8 cellular contexts compared by ENCODE assay signal in genomic region chr1:67683736-67684525, GRCh38. TPM values are rescaled to one million over a fixed set of nuclear protein-coding genes. Genes with fewer than 3 reads are reported as not detected.
DNase-seq lines count a peak whose midpoint lies in the region; ATAC-seq and TF ChIP-seq lines count a peak whose summit lies in the region.

No MANE protein-coding gene starts in this region.

- peaks cover 10% of the 10 kb centered on the region for H3K36me3 Mint-ChIP-seq in CD8-positive, alpha-beta T cell
- peaks cover 14% of the 10 kb centered on the region for H3K36me3 Mint-ChIP-seq in activated naive CD8-positive, alpha-beta T cell

- H3K27me3 Mint-ChIP-seq in CD8-positive, alpha-beta T cell (ENCODE audit: low read depth): no peaks in the 10 kb centered on the region
- no peaks in the 10 kb centered on the region for H3K27me3 Mint-ChIP-seq in activated naive CD8-positive, alpha-beta T cell

- peak overlapping the region; percentile 35 for H3K4me3 ChIP-seq in CD8-positive, alpha-beta T cell (ENCODE audit: low read depth, low read length)

- H3K27ac ChIP-seq in CD8-positive, alpha-beta T cell (ENCODE audit: low read depth, low read length): no peak overlapping the region
- H3K27ac ChIP-seq in layer of hippocampus (ENCODE audit: low read depth, low read length): peak overlapping the region; percentile 30

- POLR2A ChIA-PET in CD8-positive, alpha-beta T cell (lab: Charles Lee): interaction anchor here (1.3 to 3.9 kb wide), 4 partner anchors 9 to 254 kb away, joined by 4 to 46 read pairs (median 15); partner anchors contain the start of gene SERBP1

- H3K36me3 ChIP-seq in CD8-positive, alpha-beta T cell (ENCODE audit: insufficient read depth, low read length): no peaks in the 10 kb centered on the region

- no peaks in the 10 kb centered on the region for H3K27me3 ChIP-seq in CD8-positive, alpha-beta T cell (ENCODE audit: insufficient read depth, low read length)
- H3K27me3 ChIP-seq in layer of hippocampus (ENCODE audit: control insufficient read depth, insufficient read depth, low read length): no peaks in the 10 kb centered on the region

- DNase-seq in CD8-positive, alpha-beta T cell: no peak
- DNase-seq in NAMALWA (ENCODE audit: low spot score): peak; percentile 42
- peak; percentile 36 for DNase-seq in stimulated activated CD8-positive, alpha-beta memory T cell treated with anti-CD3 and anti-CD28 coated beads, Interleukin-12 subunit alpha, Interleukin-12 subunit beta, amount 100 ng/mL, for 4 hours (ENCODE audit: low read depth)
- no peak for DNase-seq in SKM-1 (lab: John Stamatoyannopoulos, UW; ENCODE audit: unreplicated experiment)
- no peak for DNase-seq in GM19240 (ENCODE audit: insufficient read length, low spot score)

- CTCF ChIA-PET in CD8-positive, alpha-beta T cell (lab: Charles Lee): interaction anchor here (0.8 to 3.3 kb wide), 6 partner anchors 13 to 512 kb away, joined by 3 to 14 read pairs (median 3); no protein-coding TSS in a partner anchor

- H3K4me1 ChIP-seq in CD8-positive, alpha-beta T cell (ENCODE audit: insufficient read depth, low read length): peaks cover 16% of the 10 kb centered on the region

- intact Hi-C loops in CD8-positive, alpha-beta T cell (cut with DNase I, micrococcal nuclease): loop anchor here (2.0 to 10.0 kb wide), 7 partner anchors 53 to 1349 kb away; partner anchors contain the start of genes DNAI4 (in 1 of the 2), MIER1 (in 1 of the 2), SERBP1 (in 1 of the 2) and SLC35D1 (in 1 of the 2)

- H3K9me3 Mint-ChIP-seq in CD8-positive, alpha-beta T cell: no peaks in the 10 kb centered on the region
- H3K9me3 Mint-ChIP-seq in activated naive CD8-positive, alpha-beta T cell (ENCODE audit: low read depth): no peaks in the 10 kb centered on the region

- no peak for ATAC-seq in CD8-positive, alpha-beta T cell
- no peak for ATAC-seq in GM21786 (IDR thresholded peaks at IDR 0.05; ENCODE audit: unreplicated experiment)

- no peaks in the 10 kb centered on the region for H3K9me3 ChIP-seq in CD8-positive, alpha-beta T cell (ENCODE audit: low read length)

- peaks cover 25% of the 10 kb centered on the region for H3K4me1 Mint-ChIP-seq in CD8-positive, alpha-beta T cell (ENCODE audit: low read depth)
- peaks cover 47% of the 10 kb centered on the region for H3K4me1 Mint-ChIP-seq in activated naive CD8-positive, alpha-beta T cell (ENCODE audit: low read depth)

- no peak for TF ChIP-seq CTCF in CD8-positive, alpha-beta T cell (IDR thresholded peaks at IDR 0.05)

- H3K4me3 Mint-ChIP-seq in CD8-positive, alpha-beta T cell: peak overlapping the region; percentile 100
- H3K4me3 Mint-ChIP-seq in activated naive CD8-positive, alpha-beta T cell: peak overlapping the region; percentile 97

- peak overlapping the region; percentile 79 for H3K27ac Mint-ChIP-seq in CD8-positive, alpha-beta T cell
- peak overlapping the region; percentile 95 for H3K27ac Mint-ChIP-seq in activated naive CD8-positive, alpha-beta T cell

RNA-seq across cellular contexts. Expression of gene GADD45A, which starts 1.1 kb away (rescaled TPM):
- total RNA-seq in CD8-positive, alpha-beta T cell: 100 to 1,000 TPM; 194 to 196 TPM

Comparison
In these comparisons a context has a peak if more than half of its experiments do, and no peak if none do; other contexts are left out.
1. DNase-seq: peak in NAMALWA (single experiment) and stimulated activated CD8-positive, alpha-beta memory T cell treated with anti-CD3 and anti-CD28 coated beads, Interleukin-12 subunit alpha, Interleukin-12 subunit beta, amount 100 ng/mL, for 4 hours (single experiment); none in CD8-positive, alpha-beta T cell (0 of 7), SKM-1 (single experiment) and GM19240 (single experiment).